ENCODE assay signal across 19 cellular contexts in the genomic region with DNA sequence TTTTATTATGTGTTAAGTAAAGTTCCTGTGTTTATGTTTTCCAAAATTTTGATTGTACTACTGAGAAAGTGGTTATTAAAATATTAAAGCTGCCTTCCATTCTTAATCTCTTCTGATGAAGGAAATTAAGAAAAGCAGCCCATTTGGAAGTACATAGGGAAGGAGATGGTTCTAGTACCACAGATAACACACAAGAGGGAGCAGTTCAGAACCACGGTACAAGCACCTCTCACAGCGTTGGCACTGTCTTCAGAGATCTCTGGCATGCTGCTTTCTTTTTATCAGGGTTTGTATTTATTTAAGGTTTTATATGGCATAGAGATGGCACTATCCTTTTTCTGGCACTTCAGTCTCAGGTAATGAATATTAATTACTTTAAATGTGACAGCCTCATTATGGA.
DNase-seq lines count a peak whose midpoint lies in the region; ATAC-seq and TF ChIP-seq lines count a peak whose summit lies in the region.
"Had no signal": no experiment of that assay in that cellular context is flagged by ENCODE, and none has a peak within 500 bp of the region (broad histone marks: within the 10 kb centered on the region; RNA-seq: fewer than 3 reads in every experiment).

No MANE protein-coding gene starts in this region.

- H3K27me3 ChIP-seq in Panc1 (ENCODE audit: control insufficient read depth, insufficient read depth, low read length): no peaks in the 10 kb centered on the region
- H3K27me3 ChIP-seq: BLaER1, Peyer's patch had no signal

- H3K27me3 Mint-ChIP-seq in stimulated activated naive B cell treated with anti-CD40 and anti-IgM and Interleukin-4, amounts not matched to agents 10 μg/mL and 1 μg/mL and 100 μg/mL, for 72 hours: no peaks in the 10 kb centered on the region
- H3K27me3 Mint-ChIP-seq in stimulated activated memory B cell treated with anti-CD40 and anti-IgM and Interleukin-4, amounts not matched to agents 10 μg/mL and 1 μg/mL and 100 μg/mL, for 72 hours: no peaks in the 10 kb centered on the region
- H3K27me3 Mint-ChIP-seq: activated naive CD8-positive, alpha-beta T cell; type B pancreatic cell had no signal

- BruUV-seq in Panc1 (replicated peaks; lab: Mats Ljungman, UMichigan): no TSS peak

- H3K9me3 Mint-ChIP-seq in stimulated activated naive B cell treated with anti-CD40 and anti-IgM and Interleukin-4, amounts not matched to agents 10 μg/mL and 1 μg/mL and 100 μg/mL, for 72 hours: no peaks in the 10 kb centered on the region
- no peaks in the 10 kb centered on the region for H3K9me3 Mint-ChIP-seq in stimulated activated memory B cell treated with anti-CD40 and anti-IgM and Interleukin-4, amounts not matched to agents 10 μg/mL and 1 μg/mL and 100 μg/mL, for 72 hours
- H3K9me3 Mint-ChIP-seq: immature natural killer cell, mesothelial cell of epicardium, type B pancreatic cell had no signal

- peak; percentile 14 for DNase-seq in EH (ENCODE audit: low read depth)
- no peak for DNase-seq in Panc1 (ENCODE audit: low read depth, low spot score)
- no peak for DNase-seq in epithelial cell of proximal tubule (ENCODE audit: low read depth)
- no peak for DNase-seq in stimulated activated naive B cell treated with anti-CD40 and anti-IgM and Interleukin-4, amounts not matched to agents 10 μg/mL and 1 μg/mL and 100 μg/mL, for 72 hours
- no peak for DNase-seq in activated gamma-delta T cell (lab: John Stamatoyannopoulos, UW)
- DNase-seq: activated CD4-positive, alpha-beta T cell treated with anti-CD3 and anti-CD28 coated beads for 1 hour; immature natural killer cell; NCI-H1436 treated with DMSO at 0.1 percent for 48 hours; nucleus accumbens; Peyer's patch; stimulated activated naive CD4-positive, alpha-beta T cell had no signal

- no peak for ATAC-seq in Panc1
- ATAC-seq in stimulated activated naive B cell treated with anti-CD40 and anti-IgM and Interleukin-4, amounts not matched to agents 10 μg/mL and 1 μg/mL and 100 μg/mL, for 72 hours (replicated peaks): no peak
- ATAC-seq in stimulated activated memory B cell treated with anti-CD40 and anti-IgM and Interleukin-4, amounts not matched to agents 10 μg/mL and 1 μg/mL and 100 μg/mL, for 72 hours: no peak
- ATAC-seq in HG03457 (IDR thresholded peaks at IDR 0.05; ENCODE audit: unreplicated experiment): no peak

- H3K4me3 ChIP-seq in Panc1 (ENCODE audit: low read depth in 2 of 2, low read length in 2 of 2) (no peak overlapping the region), epithelial cell of proximal tubule (ENCODE audit: low read depth, low read length) (no peak overlapping the region)
- H3K4me3 ChIP-seq: BLaER1, Peyer's patch, skin epidermis had no signal

- no peaks in the 10 kb centered on the region; the same call in 1 of the 2 replicates for H3K36me3 ChIP-seq in Panc1 (ENCODE audit: control insufficient read depth, insufficient read depth, low read length)

- H3K27ac ChIP-seq in 22Rv1 (no peak overlapping the region), Panc1 (ENCODE audit: low read length) (no peak overlapping the region)
- H3K27ac ChIP-seq: BLaER1, Peyer's patch, skin epidermis had no signal

- CTCF ChIA-PET in Panc1 (lab: Charles Lee): no interaction called here

- H3K36me3 Mint-ChIP-seq in stimulated activated naive B cell treated with anti-CD40 and anti-IgM and Interleukin-4, amounts not matched to agents 10 μg/mL and 1 μg/mL and 100 μg/mL, for 72 hours: peaks cover 7 to 16% of the 10 kb centered on the region in 2 donors
- H3K36me3 Mint-ChIP-seq in stimulated activated memory B cell treated with anti-CD40 and anti-IgM and Interleukin-4, amounts not matched to agents 10 μg/mL and 1 μg/mL and 100 μg/mL, for 72 hours: peaks cover 4% of the 10 kb centered on the region

- H3K4me3 Mint-ChIP-seq in stimulated activated naive B cell treated with anti-CD40 and anti-IgM and Interleukin-4, amounts not matched to agents 10 μg/mL and 1 μg/mL and 100 μg/mL, for 72 hours: no peak overlapping the region
- no peak overlapping the region for H3K4me3 Mint-ChIP-seq in stimulated activated memory B cell treated with anti-CD40 and anti-IgM and Interleukin-4, amounts not matched to agents 10 μg/mL and 1 μg/mL and 100 μg/mL, for 72 hours
- H3K4me3 Mint-ChIP-seq: activated naive CD8-positive, alpha-beta T cell; immature natural killer cell; mesothelial cell of epicardium; type B pancreatic cell had no signal

- POLR2A ChIA-PET in Panc1 (lab: Charles Lee): no interaction called here

- in situ Hi-C loops in Panc1 (cut with HindIII; ENCODE audit: low pct_unique_long_range_greater_than_20kb, low sequenced_read_pairs): no loop called here

- H3K4me1 Mint-ChIP-seq in stimulated activated naive B cell treated with anti-CD40 and anti-IgM and Interleukin-4, amounts not matched to agents 10 μg/mL and 1 μg/mL and 100 μg/mL, for 72 hours: peaks cover 15 to 31% of the 10 kb centered on the region in 2 donors
- H3K4me1 Mint-ChIP-seq in stimulated activated memory B cell treated with anti-CD40 and anti-IgM and Interleukin-4, amounts not matched to agents 10 μg/mL and 1 μg/mL and 100 μg/mL, for 72 hours: peaks cover 21% of the 10 kb centered on the region
- H3K4me1 Mint-ChIP-seq: immature natural killer cell, mesothelial cell of epicardium had no signal

- intact Hi-C loops in Panc1 (cut with micrococcal nuclease; ENCODE audit: unreplicated experiment): no loop called here

- no peaks in the 10 kb centered on the region for H3K4me1 ChIP-seq in Panc1 (ENCODE audit: control insufficient read depth, insufficient read depth, low read length)
- H3K4me1 ChIP-seq: Peyer's patch had no signal

- H3K9me3 ChIP-seq in Panc1 (ENCODE audit: control insufficient read depth, insufficient read depth, low read depth, low read length): no peaks in the 10 kb centered on the region
- H3K9me3 ChIP-seq: BLaER1, Peyer's patch had no signal

- H3K27ac Mint-ChIP-seq in stimulated activated naive B cell treated with anti-CD40 and anti-IgM and Interleukin-4, amounts not matched to agents 10 μg/mL and 1 μg/mL and 100 μg/mL, for 72 hours: no peak overlapping the region
- no peak overlapping the region for H3K27ac Mint-ChIP-seq in stimulated activated memory B cell treated with anti-CD40 and anti-IgM and Interleukin-4, amounts not matched to agents 10 μg/mL and 1 μg/mL and 100 μg/mL, for 72 hours
- H3K27ac Mint-ChIP-seq: activated naive CD8-positive, alpha-beta T cell; immature natural killer cell; mesothelial cell of epicardium; type B pancreatic cell had no signal

- TF ChIP-seq CTCF in 22Rv1 (IDR thresholded peaks at IDR 0.05): peak; percentile 47
- TF ChIP-seq CTCF in Panc1 (IDR thresholded peaks at IDR 0.05): peak; percentile 22; the same call in 1 of the 2 replicates
- peak; percentile 21 for TF ChIP-seq CTCF in epithelial cell of proximal tubule (conservative IDR thresholded peaks at IDR 0.05; ENCODE audit: low read depth, low read length)
